Comparison of ENCODE assay signal across 8 cellular contexts in genomic region chr12:57604454-57605307, GRCh38. TPM values are rescaled to one million over a fixed set of nuclear protein-coding genes. Genes with fewer than 3 reads are reported as not detected.
DNase-seq lines count a peak whose midpoint lies in the region; ATAC-seq and TF ChIP-seq lines count a peak whose summit lies in the region.

Gene DTX3 (plus strand): TSS chr12:57604824. CDS start chr12:57606518, 1,694 bp downstream.

- no peak for TF ChIP-seq CTCF in omental fat pad (IDR thresholded peaks at IDR 0.05)

- DNase-seq in AG08396 (ENCODE audit: low spot score) (peak; percentile 73), GM19238 (ENCODE audit: insufficient read length, low spot score) (peak; percentile 60), NCI-H2227 (lab: John Stamatoyannopoulos, UW; ENCODE audit: unreplicated experiment) (peak; percentile 49), Right ventricle myocardium superior (peak; percentile 70), omental fat pad (ENCODE audit: low spot score) (no peak)

- ATAC-seq in Right ventricle myocardium superior (ENCODE audit: poor library complexity) (peak; percentile 67), omental fat pad (ENCODE audit: low FRiP score) (peak; percentile 17), GM21367 (IDR thresholded peaks at IDR 0.05; ENCODE audit: unreplicated experiment) (no peak), GM21390 (IDR thresholded peaks at IDR 0.05; ENCODE audit: unreplicated experiment) (no peak)

- peaks cover 7% of the 10 kb centered on the region for H3K36me3 Mint-ChIP-seq in activated naive CD8-positive, alpha-beta T cell

- no peaks in the 10 kb centered on the region for H3K9me3 Mint-ChIP-seq in activated naive CD8-positive, alpha-beta T cell (ENCODE audit: low read depth)

- no peaks in the 10 kb centered on the region for H3K27me3 Mint-ChIP-seq in activated naive CD8-positive, alpha-beta T cell

- H3K27ac Mint-ChIP-seq in activated naive CD8-positive, alpha-beta T cell, result peak within 1 kb of the TSS; percentile 86

- peaks cover 28% of the 10 kb centered on the region for H3K4me1 Mint-ChIP-seq in activated naive CD8-positive, alpha-beta T cell (ENCODE audit: low read depth)

- intact Hi-C loops in Right ventricle myocardium superior (cut with DNase I), result no loop called here

- H3K4me3 Mint-ChIP-seq in activated naive CD8-positive, alpha-beta T cell, result peak within 1 kb of the TSS; percentile 86

RNA-seq across cellular contexts. Expression of gene DTX3, which starts in this region (rescaled TPM):
- total RNA-seq in Right ventricle myocardium superior (21.7 TPM), omental fat pad (10 to 100 TPM in 3 of 4 donors, 1 to 10 TPM in 1; 8.0 to 21.7 (median 13.3) TPM)

Comparison
In these comparisons a context has a peak if more than half of its experiments do, and no peak if none do; other contexts are left out.
1. ATAC-seq: peak in Right ventricle myocardium superior (single experiment) and omental fat pad (single experiment); none in GM21367 (single experiment) and GM21390 (single experiment).